29 cellular contexts compared by ENCODE assay signal in the genomic region with DNA sequence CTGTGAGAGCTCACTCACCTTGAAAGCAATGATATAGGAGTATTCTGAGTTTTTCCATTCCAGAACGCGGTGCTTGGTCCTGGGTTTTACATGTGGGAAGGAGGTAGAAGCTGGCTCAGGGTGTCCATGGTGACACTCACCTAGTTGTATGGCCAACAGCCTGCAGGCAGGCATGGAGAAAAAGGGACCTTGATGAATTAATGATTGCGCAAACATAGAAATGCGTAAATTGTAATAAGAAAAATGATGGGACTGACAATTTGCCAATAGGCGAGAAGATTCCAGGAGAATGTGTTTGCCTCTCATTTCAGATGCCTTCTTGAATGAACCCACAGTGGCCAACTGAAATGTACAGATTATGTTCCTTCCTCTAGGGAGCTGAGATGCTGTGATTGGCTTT. TPM values are rescaled to one million over a fixed set of nuclear protein-coding genes. Genes with fewer than 3 reads are reported as not detected.
"Had no signal": no experiment of that assay in that cellular context is flagged by ENCODE, and none has a peak within 500 bp of the region (broad histone marks: within the 10 kb centered on the region; RNA-seq: fewer than 3 reads in every experiment).

No MANE protein-coding gene starts in this region.

- H3K9me3 Mint-ChIP-seq: naive thymus-derived CD4-positive, alpha-beta T cell; natural killer cell; nephron; neural progenitor cell; stimulated activated memory B cell treated with anti-CD40 and anti-IgM and Interleukin-4, amounts not matched to agents 10 μg/mL and 1 μg/mL and 100 μg/mL, for 72 hours; stimulated activated naive CD8-positive, alpha-beta T cell treated with anti-CD3 and anti-CD28 coated beads, Interleukin-15, amount 100 ng/mL, for 72 hours had no signal

- H3K4me3 Mint-ChIP-seq: naive thymus-derived CD4-positive, alpha-beta T cell; natural killer cell; nephron; neural progenitor cell; stimulated activated memory B cell treated with anti-CD40 and anti-IgM and Interleukin-4, amounts not matched to agents 10 μg/mL and 1 μg/mL and 100 μg/mL, for 72 hours; stimulated activated naive CD8-positive, alpha-beta T cell treated with anti-CD3 and anti-CD28 coated beads, Interleukin-15, amount 100 ng/mL, for 72 hours had no signal

- DNase-seq: naive thymus-derived CD4-positive, alpha-beta T cell; natural killer cell; occipital lobe; ovary; posterior cingulate gyrus; psoas muscle; right cardiac atrium; stimulated activated CD4-positive, alpha-beta T cell treated with anti-CD3 and anti-CD28 coated beads, Interleukin-1b, Interleukin-23, amount 100 ng/mL, for 48 hours; stimulated activated CD4-positive, alpha-beta T cell treated with anti-CD3 and anti-CD28 coated beads, Interleukin-4, amount 100 ng/mL, for 1 hour; stimulated activated CD4-positive, alpha-beta T cell treated with anti-CD3 and anti-CD28 coated beads, Interleukin-4, amount 100 ng/mL, for 4 hours; stimulated activated CD8-positive, alpha-beta memory T cell treated with anti-CD3 and anti-CD28 coated beads, Interleukin-4, amount 100 ng/mL, for 48 hours; stimulated activated naive CD4-positive, alpha-beta T cell; stimulated activated naive CD8-positive, alpha-beta T cell treated with anti-CD3 and anti-CD28 coated beads, Interleukin-15, amount 100 ng/mL, for 72 hours; stimulated activated naive CD8-positive, alpha-beta T cell treated with anti-CD3 and anti-CD28 coated beads, Interleukin-15, Interleukin-2, amounts not matched to agents 100 U/mL and 50 U/mL, for 24 hours; substantia nigra; testis; tibial artery; transverse colon; upper lobe of left lung had no signal

- H3K4me3 ChIP-seq: neural progenitor cell, ovary, psoas muscle, skin epidermis, suprapubic skin, testis, tibial artery, transverse colon, upper lobe of left lung, vagina had no signal

- H3K9ac ChIP-seq: neural progenitor cell, parathyroid adenoma had no signal

- H3K4me1 Mint-ChIP-seq: natural killer cell; neural progenitor cell; stimulated activated naive CD8-positive, alpha-beta T cell treated with anti-CD3 and anti-CD28 coated beads, Interleukin-15, amount 100 ng/mL, for 72 hours had no signal

- H3K4me2 ChIP-seq: neural progenitor cell had no signal

- H3K27me3 ChIP-seq: neural progenitor cell, ovary, suprapubic skin, testis, tibial artery, transverse colon, upper lobe of left lung, vagina had no signal

- H3K36me3 ChIP-seq: neural progenitor cell, ovary, transverse colon, vagina had no signal

- ATAC-seq: naive thymus-derived CD4-positive, alpha-beta T cell; natural killer cell; psoas muscle; right cardiac atrium; sciatic nerve; stimulated activated memory B cell treated with anti-CD40 and anti-IgM and Interleukin-4, amounts not matched to agents 10 μg/mL and 1 μg/mL and 100 μg/mL, for 72 hours; stimulated activated naive CD8-positive, alpha-beta T cell treated with anti-CD3 and anti-CD28 coated beads, Interleukin-15, amount 100 ng/mL, for 72 hours; stimulated activated naive CD8-positive, alpha-beta T cell treated with anti-CD3 and anti-CD28 coated beads, Interleukin-15, Interleukin-2, amounts not matched to agents 100 U/mL and 50 U/mL, for 24 hours had no signal

- H3K9me3 ChIP-seq: ovary, psoas muscle, suprapubic skin, testis, tibial artery, transverse colon, upper lobe of left lung, vagina had no signal

- H3K27me3 Mint-ChIP-seq: naive thymus-derived CD4-positive, alpha-beta T cell; progenitor cell of endocrine pancreas; stimulated activated memory B cell treated with anti-CD40 and anti-IgM and Interleukin-4, amounts not matched to agents 10 μg/mL and 1 μg/mL and 100 μg/mL, for 72 hours; stimulated activated naive CD8-positive, alpha-beta T cell treated with anti-CD3 and anti-CD28 coated beads, Interleukin-15, amount 100 ng/mL, for 72 hours had no signal

- H3K79me2 ChIP-seq: parathyroid adenoma had no signal

- H3K36me3 Mint-ChIP-seq: natural killer cell had no signal

- H2AFZ ChIP-seq: neural progenitor cell, parathyroid adenoma had no signal

- H3K4me1 ChIP-seq: neural progenitor cell, parathyroid adenoma, suprapubic skin, testis, tibial artery, transverse colon, upper lobe of left lung, vagina had no signal

- H3K27ac ChIP-seq: neural progenitor cell, ovary, parathyroid adenoma, psoas muscle, skin epidermis, suprapubic skin, testis, tibial artery, transverse colon, upper lobe of left lung, vagina had no signal

- H3K27ac Mint-ChIP-seq: naive thymus-derived CD4-positive, alpha-beta T cell; natural killer cell; nephron; neural progenitor cell; progenitor cell of endocrine pancreas; stimulated activated memory B cell treated with anti-CD40 and anti-IgM and Interleukin-4, amounts not matched to agents 10 μg/mL and 1 μg/mL and 100 μg/mL, for 72 hours; stimulated activated naive CD8-positive, alpha-beta T cell treated with anti-CD3 and anti-CD28 coated beads, Interleukin-15, amount 100 ng/mL, for 72 hours had no signal

RNA-seq across cellular contexts. Expression of a gene that starts 53.4 kb away (rescaled TPM):
- total RNA-seq: renal cortical epithelial cell, sciatic nerve, vagina had no signal
- polyA plus RNA-seq: naive thymus-derived CD4-positive, alpha-beta T cell had no signal
